ENCODE assay signal across 16 cellular contexts in the genomic region with DNA sequence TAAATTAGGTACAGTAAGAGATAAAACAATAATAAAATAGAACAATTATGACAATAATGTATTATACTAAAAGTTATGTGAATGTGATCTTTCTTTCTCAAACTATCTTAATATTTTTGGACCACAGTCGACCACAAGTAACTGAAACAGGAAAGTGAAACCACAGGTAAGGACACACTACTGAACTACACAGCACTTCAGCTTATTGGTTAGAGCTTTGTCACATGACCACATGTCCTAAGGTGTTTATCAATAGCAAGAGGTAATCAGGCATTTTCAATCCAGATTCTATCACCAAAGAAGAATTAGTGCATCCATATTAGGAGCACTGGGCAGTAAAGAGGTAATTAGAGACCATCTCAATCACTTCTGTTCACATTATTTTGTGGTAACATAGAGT.
"Had no signal": no experiment of that assay in that cellular context is flagged by ENCODE, and none has a peak within 500 bp of the region (broad histone marks: within the 10 kb centered on the region; RNA-seq: fewer than 3 reads in every experiment).

No MANE protein-coding gene starts in this region.

- H3K4me1 ChIP-seq: foreskin keratinocyte, left ventricle myocardium inferior, parathyroid adenoma, sigmoid colon, spleen, thyroid gland had no signal

- H3K9ac ChIP-seq: parathyroid adenoma had no signal

- H3K9me3 ChIP-seq: left ventricle myocardium inferior, neutrophil, sigmoid colon, spleen, thyroid gland had no signal

- H3K4me3 ChIP-seq: coronary artery, left ventricle myocardium inferior, sigmoid colon, spleen, thyroid gland had no signal

- H3K36me3 ChIP-seq: brain microvascular endothelial cell, left ventricle myocardium inferior, neutrophil, sigmoid colon, spleen, thyroid gland had no signal

- DNase-seq: activated CD4-positive, alpha-beta T cell treated with anti-CD3 and anti-CD28 coated beads, Interleukin-2, amount 10 ng/mL, durations not matched to agents 7 days and 5 days; activated naive CD4-positive, alpha-beta T cell; anterior cingulate cortex; effector CD4-positive, alpha-beta T cell; glutamatergic neuron; hypothalamus; left ventricle myocardium inferior; natural killer cell; sigmoid colon; spleen; thyroid gland had no signal

- H2AFZ ChIP-seq: parathyroid adenoma had no signal

- H3K27ac ChIP-seq: coronary artery, foreskin keratinocyte, left ventricle myocardium inferior, neutrophil, parathyroid adenoma, sigmoid colon, spleen, thyroid gland had no signal

- H3K27me3 ChIP-seq: brain microvascular endothelial cell, foreskin keratinocyte, neutrophil, sigmoid colon, spleen, thyroid gland had no signal

- H3K79me2 ChIP-seq: parathyroid adenoma had no signal
